In the genomic region with DNA sequence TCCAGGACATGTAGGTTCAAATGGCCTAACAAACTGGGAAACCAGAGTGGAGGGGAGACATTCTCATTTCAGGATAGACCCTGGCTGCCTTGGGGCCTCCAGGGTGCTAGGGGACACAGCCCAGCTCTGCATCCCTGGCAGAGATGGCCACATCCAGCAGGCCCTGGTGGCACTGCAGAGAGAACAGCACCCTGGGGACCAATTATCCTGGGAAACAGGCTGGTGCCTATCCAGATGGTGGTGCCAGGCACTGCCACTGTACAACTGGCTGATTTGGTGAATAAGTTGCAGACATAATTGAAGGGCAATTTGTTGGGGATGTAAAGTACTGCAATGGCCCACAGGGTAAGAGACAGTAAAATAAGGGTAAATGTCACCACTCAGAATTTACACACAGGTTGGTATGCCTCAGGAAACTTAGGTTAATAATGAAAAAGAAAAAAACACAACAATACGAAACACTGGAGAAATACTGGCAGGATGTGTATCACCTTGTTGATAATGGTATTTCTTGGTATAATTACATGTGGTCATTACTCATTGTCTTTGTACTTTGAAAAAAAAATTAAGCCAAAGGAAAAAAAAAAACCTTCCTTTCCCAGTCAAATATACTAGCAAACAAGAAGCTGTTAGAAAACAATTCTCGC, we compare ENCODE assay signal across 1 cellular context.
TF ChIP-seq lines count a peak whose summit lies in the region.

No MANE protein-coding gene starts in this region.

TF ChIP-seq in WTC11, 78 proteins besides CTCF, POLR2A, EP300 and RAD21 (continued from another document):
- TF ChIP-seq TEAD1 (CRISPR knock-in tag; IDR thresholded peaks at IDR 0.05) (no peak), ZNF219 (CRISPR knock-in tag; IDR thresholded peaks at IDR 0.05; ENCODE audit: borderline replicate concordance) (no peak), NR2C2 (CRISPR knock-in tag; IDR thresholded peaks at IDR 0.05) (no peak)
- TF ChIP-seq, protein P1, sequence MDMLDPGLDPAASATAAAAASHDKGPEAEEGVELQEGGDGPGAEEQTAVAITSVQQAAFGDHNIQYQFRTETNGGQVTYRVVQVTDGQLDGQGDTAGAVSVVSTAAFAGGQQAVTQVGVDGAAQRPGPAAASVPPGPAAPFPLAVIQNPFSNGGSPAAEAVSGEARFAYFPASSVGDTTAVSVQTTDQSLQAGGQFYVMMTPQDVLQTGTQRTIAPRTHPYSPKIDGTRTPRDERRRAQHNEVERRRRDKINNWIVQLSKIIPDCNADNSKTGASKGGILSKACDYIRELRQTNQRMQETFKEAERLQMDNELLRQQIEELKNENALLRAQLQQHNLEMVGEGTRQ (CRISPR knock-in tag; IDR thresholded peaks at IDR 0.05) = no peak
- TF ChIP-seq, protein P2, sequence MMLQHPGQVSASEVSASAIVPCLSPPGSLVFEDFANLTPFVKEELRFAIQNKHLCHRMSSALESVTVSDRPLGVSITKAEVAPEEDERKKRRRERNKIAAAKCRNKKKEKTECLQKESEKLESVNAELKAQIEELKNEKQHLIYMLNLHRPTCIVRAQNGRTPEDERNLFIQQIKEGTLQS (CRISPR knock-in tag; conservative IDR thresholded peaks at IDR 0.05) = no peak
- TF ChIP-seq, protein P3, sequence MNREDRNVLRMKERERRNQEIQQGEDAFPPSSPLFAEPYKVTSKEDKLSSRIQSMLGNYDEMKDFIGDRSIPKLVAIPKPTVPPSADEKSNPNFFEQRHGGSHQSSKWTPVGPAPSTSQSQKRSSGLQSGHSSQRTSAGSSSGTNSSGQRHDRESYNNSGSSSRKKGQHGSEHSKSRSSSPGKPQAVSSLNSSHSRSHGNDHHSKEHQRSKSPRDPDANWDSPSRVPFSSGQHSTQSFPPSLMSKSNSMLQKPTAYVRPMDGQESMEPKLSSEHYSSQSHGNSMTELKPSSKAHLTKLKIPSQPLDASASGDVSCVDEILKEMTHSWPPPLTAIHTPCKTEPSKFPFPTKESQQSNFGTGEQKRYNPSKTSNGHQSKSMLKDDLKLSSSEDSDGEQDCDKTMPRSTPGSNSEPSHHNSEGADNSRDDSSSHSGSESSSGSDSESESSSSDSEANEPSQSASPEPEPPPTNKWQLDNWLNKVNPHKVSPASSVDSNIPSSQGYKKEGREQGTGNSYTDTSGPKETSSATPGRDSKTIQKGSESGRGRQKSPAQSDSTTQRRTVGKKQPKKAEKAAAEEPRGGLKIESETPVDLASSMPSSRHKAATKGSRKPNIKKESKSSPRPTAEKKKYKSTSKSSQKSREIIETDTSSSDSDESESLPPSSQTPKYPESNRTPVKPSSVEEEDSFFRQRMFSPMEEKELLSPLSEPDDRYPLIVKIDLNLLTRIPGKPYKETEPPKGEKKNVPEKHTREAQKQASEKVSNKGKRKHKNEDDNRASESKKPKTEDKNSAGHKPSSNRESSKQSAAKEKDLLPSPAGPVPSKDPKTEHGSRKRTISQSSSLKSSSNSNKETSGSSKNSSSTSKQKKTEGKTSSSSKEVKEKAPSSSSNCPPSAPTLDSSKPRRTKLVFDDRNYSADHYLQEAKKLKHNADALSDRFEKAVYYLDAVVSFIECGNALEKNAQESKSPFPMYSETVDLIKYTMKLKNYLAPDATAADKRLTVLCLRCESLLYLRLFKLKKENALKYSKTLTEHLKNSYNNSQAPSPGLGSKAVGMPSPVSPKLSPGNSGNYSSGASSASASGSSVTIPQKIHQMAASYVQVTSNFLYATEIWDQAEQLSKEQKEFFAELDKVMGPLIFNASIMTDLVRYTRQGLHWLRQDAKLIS (CRISPR knock-in tag; IDR thresholded peaks at IDR 0.05; ENCODE audit: borderline replicate concordance) = no peak
- TF ChIP-seq, protein P4, sequence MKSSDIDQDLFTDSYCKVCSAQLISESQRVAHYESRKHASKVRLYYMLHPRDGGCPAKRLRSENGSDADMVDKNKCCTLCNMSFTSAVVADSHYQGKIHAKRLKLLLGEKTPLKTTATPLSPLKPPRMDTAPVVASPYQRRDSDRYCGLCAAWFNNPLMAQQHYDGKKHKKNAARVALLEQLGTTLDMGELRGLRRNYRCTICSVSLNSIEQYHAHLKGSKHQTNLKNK (CRISPR knock-in tag; IDR thresholded peaks at IDR 0.05) = no peak
- TF ChIP-seq, protein P5, sequence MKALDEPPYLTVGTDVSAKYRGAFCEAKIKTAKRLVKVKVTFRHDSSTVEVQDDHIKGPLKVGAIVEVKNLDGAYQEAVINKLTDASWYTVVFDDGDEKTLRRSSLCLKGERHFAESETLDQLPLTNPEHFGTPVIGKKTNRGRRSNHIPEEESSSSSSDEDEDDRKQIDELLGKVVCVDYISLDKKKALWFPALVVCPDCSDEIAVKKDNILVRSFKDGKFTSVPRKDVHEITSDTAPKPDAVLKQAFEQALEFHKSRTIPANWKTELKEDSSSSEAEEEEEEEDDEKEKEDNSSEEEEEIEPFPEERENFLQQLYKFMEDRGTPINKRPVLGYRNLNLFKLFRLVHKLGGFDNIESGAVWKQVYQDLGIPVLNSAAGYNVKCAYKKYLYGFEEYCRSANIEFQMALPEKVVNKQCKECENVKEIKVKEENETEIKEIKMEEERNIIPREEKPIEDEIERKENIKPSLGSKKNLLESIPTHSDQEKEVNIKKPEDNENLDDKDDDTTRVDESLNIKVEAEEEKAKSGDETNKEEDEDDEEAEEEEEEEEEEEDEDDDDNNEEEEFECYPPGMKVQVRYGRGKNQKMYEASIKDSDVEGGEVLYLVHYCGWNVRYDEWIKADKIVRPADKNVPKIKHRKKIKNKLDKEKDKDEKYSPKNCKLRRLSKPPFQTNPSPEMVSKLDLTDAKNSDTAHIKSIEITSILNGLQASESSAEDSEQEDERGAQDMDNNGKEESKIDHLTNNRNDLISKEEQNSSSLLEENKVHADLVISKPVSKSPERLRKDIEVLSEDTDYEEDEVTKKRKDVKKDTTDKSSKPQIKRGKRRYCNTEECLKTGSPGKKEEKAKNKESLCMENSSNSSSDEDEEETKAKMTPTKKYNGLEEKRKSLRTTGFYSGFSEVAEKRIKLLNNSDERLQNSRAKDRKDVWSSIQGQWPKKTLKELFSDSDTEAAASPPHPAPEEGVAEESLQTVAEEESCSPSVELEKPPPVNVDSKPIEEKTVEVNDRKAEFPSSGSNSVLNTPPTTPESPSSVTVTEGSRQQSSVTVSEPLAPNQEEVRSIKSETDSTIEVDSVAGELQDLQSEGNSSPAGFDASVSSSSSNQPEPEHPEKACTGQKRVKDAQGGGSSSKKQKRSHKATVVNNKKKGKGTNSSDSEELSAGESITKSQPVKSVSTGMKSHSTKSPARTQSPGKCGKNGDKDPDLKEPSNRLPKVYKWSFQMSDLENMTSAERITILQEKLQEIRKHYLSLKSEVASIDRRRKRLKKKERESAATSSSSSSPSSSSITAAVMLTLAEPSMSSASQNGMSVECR (CRISPR knock-in tag; IDR thresholded peaks at IDR 0.05; ENCODE audit: borderline replicate concordance) = no peak
- TF ChIP-seq, protein P6, sequence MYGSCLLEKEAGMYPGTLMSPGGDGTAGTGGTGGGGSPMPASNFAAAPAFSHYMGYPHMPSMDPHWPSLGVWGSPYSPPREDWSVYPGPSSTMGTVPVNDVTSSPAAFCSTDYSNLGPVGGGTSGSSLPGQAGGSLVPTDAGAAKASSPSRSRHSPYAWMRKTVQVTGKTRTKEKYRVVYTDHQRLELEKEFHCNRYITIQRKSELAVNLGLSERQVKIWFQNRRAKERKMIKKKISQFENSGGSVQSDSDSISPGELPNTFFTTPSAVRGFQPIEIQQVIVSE (CRISPR knock-in tag; IDR thresholded peaks at IDR 0.05; ENCODE audit: borderline replicate concordance) = no peak
